ENCODE assay signal across 8 cellular contexts in genomic region chr3:168094877-168095610, GRCh38. TPM values are rescaled to one million over a fixed set of nuclear protein-coding genes. Genes with fewer than 3 reads are reported as not detected.
A peak's percentile ranks its signal among the peaks of the same experiment; 100 is the strongest.
DNase-seq lines count a peak whose midpoint lies in the region; ATAC-seq and TF ChIP-seq lines count a peak whose summit lies in the region.

No MANE protein-coding gene starts in this region.

- H3K36me3 ChIP-seq in esophagus muscularis mucosa (no peaks in the 10 kb centered on the region), mucosa of stomach (ENCODE audit: control insufficient read depth, insufficient read depth, low read length) (no peaks in the 10 kb centered on the region)

- peaks cover 41 to 54% (median 52%) of the 10 kb centered on the region in 4 donors for H3K4me1 ChIP-seq in esophagus muscularis mucosa
- H3K4me1 ChIP-seq in mucosa of stomach (ENCODE audit: control insufficient read depth, insufficient read depth, low read length): peaks cover 26% of the 10 kb centered on the region

- 13% methylated on average over 10 of the region's 70 CpGs for WGBS in esophagus muscularis mucosa

- TF ChIP-seq CTCF in C4-2B (conservative IDR thresholded peaks at IDR 0.05) (peak; percentile 34), esophagus muscularis mucosa (IDR thresholded peaks at IDR 0.05) (peak in 1 of 3 experiments; percentile 58)

- peak overlapping the region; percentile 66 to 93 (median 91) for H3K4me3 ChIP-seq in esophagus muscularis mucosa
- H3K4me3 ChIP-seq in mucosa of stomach (ENCODE audit: low read length): peak overlapping the region; percentile 68

- peak; percentile 77 for DNase-seq in NCI-H2227 (lab: John Stamatoyannopoulos, UW; ENCODE audit: unreplicated experiment)
- peak; percentile 69 for DNase-seq in activated CD8-positive, alpha-beta memory T cell treated with anti-CD3 and anti-CD28 coated beads, Interleukin-2, amount 50 U/mL, for 48 hours
- no peak for DNase-seq in esophagus muscularis mucosa (ENCODE audit: extremely low spot score)
- DNase-seq in stromal cell of bone marrow (ENCODE audit: low read depth): peak; percentile 52

- H3K27me3 ChIP-seq in esophagus muscularis mucosa (no peaks in the 10 kb centered on the region), mucosa of stomach (ENCODE audit: control insufficient read depth, insufficient read depth, low read length) (no peaks in the 10 kb centered on the region)

- intact Hi-C loops in esophagus muscularis mucosa (cut with DNase I): loop anchor here (2.0 kb wide), 1 partner anchor 42 kb away; no protein-coding TSS in a partner anchor

- H3K27ac ChIP-seq in C4-2B (peak overlapping the region; percentile 76), esophagus muscularis mucosa (replicated peaks in 1 of 4) (peak overlapping the region; percentile 92 to 98 (median 98))

- no peak for TF ChIP-seq EP300 in esophagus muscularis mucosa (IDR thresholded peaks at IDR 0.05)

- no peaks in the 10 kb centered on the region for H3K9me3 ChIP-seq in esophagus muscularis mucosa
- no peaks in the 10 kb centered on the region for H3K9me3 ChIP-seq in mucosa of stomach (ENCODE audit: control insufficient read depth, low read length)

- H3K9ac ChIP-seq in mucosa of stomach (ENCODE audit: low read length): peak overlapping the region; percentile 69

- ATAC-seq in GM18907 (IDR thresholded peaks at IDR 0.05; ENCODE audit: unreplicated experiment) (peak; percentile 55), HG03066 (IDR thresholded peaks at IDR 0.05; ENCODE audit: low read depth, unreplicated experiment) (peak; percentile 45)

- TF ChIP-seq POLR2A in esophagus muscularis mucosa (IDR thresholded peaks at IDR 0.05; ENCODE audit: low read depth): peak; percentile 15

RNA-seq across cellular contexts. Expression of gene GOLIM4, which starts 0.7 kb away (rescaled TPM):
- total RNA-seq in esophagus muscularis mucosa: 10 to 100 TPM; 41.7 to 46.5 (median 45.0) TPM
